16 cellular contexts compared by ENCODE assay signal in genomic region chr17:67659028-67659427, GRCh38.
"Had no signal": no experiment of that assay in that cellular context is flagged by ENCODE, and none has a peak within 500 bp of the region (broad histone marks: within the 10 kb centered on the region; RNA-seq: fewer than 3 reads in every experiment).

No MANE protein-coding gene starts in this region.

- H3K27ac ChIP-seq: foreskin keratinocyte, prostate gland, suprapubic skin, upper lobe of left lung had no signal

- ATAC-seq: activated naive CD4-positive, alpha-beta T cell treated with anti-CD3 and anti-CD28 coated beads, Interleukin-2, amount 50 U/mL, for 72 hours; foreskin keratinocyte; left cardiac atrium; sciatic nerve; stimulated activated naive CD8-positive, alpha-beta T cell treated with anti-CD3 and anti-CD28 coated beads, Interleukin-15, Interleukin-2, amounts not matched to agents 100 U/mL and 50 U/mL, for 24 hours had no signal

- H3K4me3 Mint-ChIP-seq: nephron had no signal

- H3K4me1 ChIP-seq: breast epithelium, foreskin keratinocyte, prostate gland, suprapubic skin, upper lobe of left lung had no signal

- DNase-seq: activated CD4-positive, alpha-beta T cell treated with anti-CD3 and anti-CD28 coated beads for 48 hours; activated CD8-positive, alpha-beta memory T cell treated with anti-CD3 and anti-CD28 coated beads for 24 hours; activated effector memory CD4-positive, alpha-beta T cell treated with anti-CD3 and anti-CD28 coated beads, Interleukin-2, amount 50 U/mL, for 16 hours; anterior cingulate cortex; foreskin keratinocyte; left cardiac atrium; occipital lobe; stimulated activated CD4-positive, alpha-beta T cell treated with anti-CD3 and anti-CD28 coated beads, Interleukin-2, amount 100 ng/mL, for 24 hours; stimulated activated naive CD8-positive, alpha-beta T cell treated with anti-CD3 and anti-CD28 coated beads, Interleukin-15, Interleukin-2, amounts not matched to agents 100 U/mL and 50 U/mL, for 24 hours; upper lobe of left lung had no signal

- H3K9me3 ChIP-seq: prostate gland, suprapubic skin, upper lobe of left lung had no signal

- H3K27ac Mint-ChIP-seq: activated naive CD4-positive, alpha-beta T cell treated with anti-CD3 and anti-CD28 coated beads, Interleukin-2, amount 50 U/mL, for 72 hours; nephron had no signal

- H3K27me3 ChIP-seq: breast epithelium, foreskin keratinocyte, suprapubic skin, upper lobe of left lung had no signal

- H3K36me3 ChIP-seq: breast epithelium, prostate gland, suprapubic skin, upper lobe of left lung had no signal

- H3K4me3 ChIP-seq: breast epithelium, prostate gland, suprapubic skin, upper lobe of left lung had no signal

- H3K4me1 Mint-ChIP-seq: nephron had no signal

- H3K9me3 Mint-ChIP-seq: nephron had no signal
